In the genomic region with DNA sequence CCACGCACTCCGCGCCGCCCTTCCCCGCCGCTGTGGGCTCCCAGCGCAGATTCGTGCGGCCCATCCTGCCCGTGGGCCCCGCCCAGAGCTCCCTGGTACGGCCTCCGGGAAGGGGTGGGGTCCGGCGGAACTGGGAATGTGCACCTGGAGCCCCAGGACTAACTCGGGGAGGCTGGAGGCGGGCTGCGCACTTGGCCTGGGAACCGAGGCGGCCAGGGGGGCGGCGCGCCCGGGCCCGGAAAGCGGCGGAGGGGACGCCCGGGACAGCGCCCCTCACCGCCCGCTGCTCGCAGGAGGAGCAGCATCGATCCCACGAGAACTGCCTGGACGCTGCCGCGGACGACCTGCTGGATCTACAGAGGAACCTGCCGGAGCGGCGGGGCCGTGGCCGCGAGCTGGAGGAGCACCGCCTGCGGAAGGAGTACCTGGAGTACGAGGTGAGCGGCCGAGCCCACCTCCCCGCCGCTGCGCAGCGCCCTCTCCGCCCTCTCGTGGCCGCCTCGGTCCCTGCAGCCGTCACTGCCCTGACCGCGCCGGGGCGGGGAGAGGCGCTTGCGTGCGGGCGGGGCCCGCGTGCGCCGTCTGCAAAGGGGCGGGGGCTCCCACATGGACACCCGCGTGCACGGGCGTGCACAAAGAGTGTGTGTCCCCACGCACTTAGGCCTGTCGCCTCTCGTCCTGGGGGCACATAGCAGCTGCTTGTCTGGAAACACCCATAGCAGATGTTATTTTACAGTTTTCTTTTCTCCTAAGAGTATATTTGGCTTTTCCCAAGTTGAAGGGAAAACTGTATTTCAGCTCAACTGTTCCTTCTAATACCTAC, we compare ENCODE assay signal across 8 cellular contexts. TPM values are rescaled to one million over a fixed set of nuclear protein-coding genes. Genes with fewer than 3 reads are reported as not detected.
DNase-seq lines count a peak whose midpoint lies in the region; FAIRE-seq and TF ChIP-seq lines count a peak whose summit lies in the region.

No MANE protein-coding gene starts in this region.

- peak overlapping the region; percentile 77 for H3K23ac ChIP-seq in neuronal stem cell (ENCODE audit: low read depth, low read length, poor library complexity)

- H3K4me1 Mint-ChIP-seq in activated naive CD4-positive, alpha-beta T cell treated with anti-CD3 and anti-CD28 coated beads for 36 hours (ENCODE audit: low read depth): peaks cover 23% of the 10 kb centered on the region

- H3K27ac ChIP-seq in HL-60 (replicated peaks) (no peak overlapping the region), neuronal stem cell (replicated peaks; ENCODE audit: low read length) (no peak overlapping the region), subcutaneous abdominal adipose tissue (ENCODE audit: low read depth, low read length) (no peak overlapping the region)

- DNase-seq in AG10803 (ENCODE audit: low read depth) (peak; percentile 60), GM19240 (ENCODE audit: insufficient read length, low spot score) (peak; percentile 60), HL-60 (ENCODE audit: low read depth in 1 of 2, low spot score in 1 of 2) (no peak), SHP77 (lab: John Stamatoyannopoulos, UW) (peak; percentile 53 to 64), frontal cortex (ENCODE audit: low spot score in 2 of 2) (peak; percentile 80 to 89), neuronal stem cell (ENCODE audit: low spot score) (peak; percentile 74)
- peak; percentile 81 for DNase-seq in activated naive CD4-positive, alpha-beta T cell treated with anti-CD3 and anti-CD28 coated beads for 36 hours

- H3K4me3 ChIP-seq in AG10803 (ENCODE audit: low read length) (peak overlapping the region; percentile 76), HL-60 (replicated peaks; ENCODE audit: insufficient read depth, low read length) (no peak overlapping the region), neuronal stem cell (ENCODE audit: low read length in 2 of 2) (peak overlapping the region; percentile 72 to 85), subcutaneous abdominal adipose tissue (ENCODE audit: low read depth in 1 of 5, low read length in 5 of 5) (peak overlapping the region; percentile 17 to 85 (median 80))

- H3K4ac ChIP-seq in neuronal stem cell (ENCODE audit: low read length): no peak overlapping the region

- H2AFZ ChIP-seq in neuronal stem cell (ENCODE audit: low read length): peak overlapping the region; percentile 99

- H2BK5ac ChIP-seq in neuronal stem cell (ENCODE audit: low read length): peak overlapping the region; percentile 13

- no peaks in the 10 kb centered on the region for H3K27me3 Mint-ChIP-seq in activated naive CD4-positive, alpha-beta T cell treated with anti-CD3 and anti-CD28 coated beads for 36 hours (ENCODE audit: low read depth)

- WGBS in neuronal stem cell (ENCODE audit: extremely low coverage in 2 of 2, insufficient read length in 2 of 2, insufficient replicate concordance in 1 of 2), 2 donors: no CpG with 5 or more reads among the region's 79 CpGs

- CTCF ChIA-PET in activated naive CD4-positive, alpha-beta T cell treated with anti-CD3 and anti-CD28 coated beads for 36 hours (lab: Charles Lee): interaction anchor here (0.6 to 5.4 kb wide), 33 partner anchors 8 to 314 kb away, joined by 3 to 157 read pairs (median 4); a partner anchor contains a TSS

- H3K9me3 ChIP-seq in neuronal stem cell (replicated peaks in 1 of 2; ENCODE audit: control insufficient read depth in 2 of 2, insufficient read depth in 1 of 2, low read depth in 1 of 2, low read length in 2 of 2): no peaks in the 10 kb centered on the region
- H3K9me3 ChIP-seq in subcutaneous abdominal adipose tissue (ENCODE audit: control insufficient read depth in 5 of 5, low read length in 5 of 5): no peaks in the 10 kb centered on the region

- no peak overlapping the region for H2AK5ac ChIP-seq in neuronal stem cell (ENCODE audit: low read depth, low read length)

- peaks cover 9 to 15% of the 10 kb centered on the region in 2 donors for H3K4me1 ChIP-seq in neuronal stem cell (ENCODE audit: control insufficient read depth in 2 of 2, insufficient read depth in 1 of 2, low read depth in 1 of 2, low read length in 2 of 2)
- peaks cover 0 to 14% (median 10%) of the 10 kb centered on the region in 5 donors for H3K4me1 ChIP-seq in subcutaneous abdominal adipose tissue (ENCODE audit: control insufficient read depth in 5 of 5, insufficient read depth in 5 of 5, low read length in 5 of 5)

- peaks cover 51% of the 10 kb centered on the region for H3K36me3 Mint-ChIP-seq in activated naive CD4-positive, alpha-beta T cell treated with anti-CD3 and anti-CD28 coated beads for 36 hours (ENCODE audit: low read depth)

- H3K36me3 ChIP-seq in neuronal stem cell (replicated peaks in 1 of 2; ENCODE audit: control insufficient read depth in 2 of 2, insufficient read depth in 2 of 2, low read length in 2 of 2) (no peaks in the 10 kb centered on the region), subcutaneous abdominal adipose tissue (ENCODE audit: control insufficient read depth in 5 of 5, insufficient read depth in 5 of 5, low read length in 5 of 5) (peaks cover 0 to 13% (median 0%) of the 10 kb centered on the region in 5 donors)

- no peak overlapping the region for H4K8ac ChIP-seq in neuronal stem cell (ENCODE audit: low read depth, low read length)

- H3K27me3 ChIP-seq in HL-60 (ENCODE audit: insufficient read depth, poor library complexity, severe bottlenecking) (no peaks in the 10 kb centered on the region), neuronal stem cell (ENCODE audit: control insufficient read depth in 3 of 3, insufficient read depth in 3 of 3, low read depth in 1 of 3, low read length in 3 of 3) (peaks cover 0 to 21% (median 16%) of the 10 kb centered on the region in 3 experiments), subcutaneous abdominal adipose tissue (ENCODE audit: control insufficient read depth in 5 of 5, insufficient read depth in 4 of 5, low read length in 5 of 5) (no peaks in the 10 kb centered on the region)

- H3K79me1 ChIP-seq in neuronal stem cell (ENCODE audit: low read depth, low read length): no peaks in the 10 kb centered on the region

- H3K18ac ChIP-seq in neuronal stem cell (ENCODE audit: low read length): peak overlapping the region; percentile 91

- FAIRE-seq in frontal cortex (lab: Jason Lieb, UNC): no peak

- H2BK120ac ChIP-seq in neuronal stem cell (ENCODE audit: low read depth, low read length): no peak overlapping the region

- H4K91ac ChIP-seq in neuronal stem cell (ENCODE audit: low read depth, low read length, poor library complexity): no peak overlapping the region

- TF ChIP-seq CTCF in AG10803 (conservative IDR thresholded peaks at IDR 0.05; ENCODE audit: low read length) (peak; percentile 57), HL-60 (IDR thresholded peaks at IDR 0.05; ENCODE audit: insufficient read depth, low read length) (peak; percentile 4)

- H3K4me2 ChIP-seq in neuronal stem cell (ENCODE audit: insufficient read depth, low read length, poor library complexity, severe bottlenecking): peak overlapping the region; percentile 89

- H3K4me3 Mint-ChIP-seq in activated naive CD4-positive, alpha-beta T cell treated with anti-CD3 and anti-CD28 coated beads for 36 hours: no peak overlapping the region

- H3K14ac ChIP-seq in neuronal stem cell (ENCODE audit: low read length): peak overlapping the region; percentile 82

- H3K27ac Mint-ChIP-seq in activated naive CD4-positive, alpha-beta T cell treated with anti-CD3 and anti-CD28 coated beads for 36 hours: peak overlapping the region; percentile 16

- no peak overlapping the region for H2BK12ac ChIP-seq in neuronal stem cell (ENCODE audit: low read length)

- no peaks in the 10 kb centered on the region for H3K9me3 Mint-ChIP-seq in activated naive CD4-positive, alpha-beta T cell treated with anti-CD3 and anti-CD28 coated beads for 36 hours

- intact Hi-C loops in activated naive CD4-positive, alpha-beta T cell treated with anti-CD3 and anti-CD28 coated beads for 36 hours (cut with micrococcal nuclease): loop anchor here (1.0 kb wide), 4 partner anchors 25 to 119 kb away; no protein-coding TSS in a partner anchor

- H3K9ac ChIP-seq in neuronal stem cell (ENCODE audit: low read depth, low read length, poor library complexity) (peak overlapping the region; percentile 61), subcutaneous abdominal adipose tissue (ENCODE audit: low read length in 5 of 5) (peak overlapping the region in 4 of 5 donors; percentile 60 to 79 (median 70))

- H2BK15ac ChIP-seq in neuronal stem cell (ENCODE audit: low read length): no peak overlapping the region

RNA-seq across cellular contexts. Expression of a gene that starts 25.2 kb away (rescaled TPM):
- total RNA-seq in activated naive CD4-positive, alpha-beta T cell treated with anti-CD3 and anti-CD28 coated beads for 36 hours: 10 to 100 TPM; 85.9 to 87.4 TPM
- total RNA-seq in frontal cortex: 3.3 TPM
- polyA plus RNA-seq in neuronal stem cell (2013, experiment 1 of 2): 0.52 TPM
- polyA plus RNA-seq in neuronal stem cell (2013, experiment 2 of 2): 0.78 TPM

Comparison
In these comparisons a context has a peak if more than half of its experiments do, and no peak if none do; other contexts are left out.
1. DNase-seq: peak in AG10803 (single experiment), GM19240 (single experiment), SHP77 (2 of 2), activated naive CD4-positive, alpha-beta T cell treated with anti-CD3 and anti-CD28 coated beads for 36 hours (single experiment), frontal cortex (2 of 2) and neuronal stem cell (single experiment); none in HL-60 (0 of 2).
2. RNA of a gene that starts 25.2 kb away (total RNA-seq): 85.9 to 87.4 TPM in activated naive CD4-positive, alpha-beta T cell treated with anti-CD3 and anti-CD28 coated beads for 36 hours; 3.3 TPM in frontal cortex (single experiment); every median in the first group is over 10 times any median in the second.